ENCODE assay signal across 21 cellular contexts in genomic region chr2:235011929-235012631, GRCh38.
DNase-seq lines count a peak whose midpoint lies in the region; ATAC-seq and TF ChIP-seq lines count a peak whose summit lies in the region.
"Had no signal": no experiment of that assay in that cellular context is flagged by ENCODE, and none has a peak within 500 bp of the region (broad histone marks: within the 10 kb centered on the region; RNA-seq: fewer than 3 reads in every experiment).

No MANE protein-coding gene starts in this region.

- peak overlapping the region; percentile 5 for H3K27ac Mint-ChIP-seq in progenitor cell of endocrine pancreas
- H3K27ac Mint-ChIP-seq: activated CD8-positive, alpha-beta T cell treated with anti-CD3 and anti-CD28 coated beads for 36 hours; dendritic cell treated with granulocyte-macrophage colony-stimulating factor and Interleukin-4, amounts not matched to agents 40 ng/mL and 50 ng/mL, for 4 days; memory B cell had no signal

- H3K27me3 Mint-ChIP-seq in progenitor cell of endocrine pancreas, result no peaks in the 10 kb centered on the region
- H3K27me3 Mint-ChIP-seq: activated CD8-positive, alpha-beta T cell treated with anti-CD3 and anti-CD28 coated beads for 36 hours had no signal

- H3K27ac ChIP-seq in C4-2B (peak overlapping the region; percentile 2; the same call in 1 of the 2 replicates), RWPE1 (peak overlapping the region; percentile 2; the same call in 1 of the 2 replicates), heart right ventricle (no peak overlapping the region)
- H3K27ac ChIP-seq: parathyroid adenoma, vagina had no signal

- H3K4me1 Mint-ChIP-seq in progenitor cell of endocrine pancreas (ENCODE audit: low read depth), result peaks cover 51% of the 10 kb centered on the region

- ATAC-seq in heart right ventricle, result peak in 7 of 8 donors; percentile 22 to 49 (median 38)
- no peak for ATAC-seq in esophagus mucosa
- ATAC-seq: activated CD8-positive, alpha-beta T cell treated with anti-CD3 and anti-CD28 coated beads for 36 hours had no signal

- DNase-seq in RWPE1 (ENCODE audit: low spot score) (no peak), heart right ventricle (no peak), progenitor cell of endocrine pancreas (ENCODE audit: low spot score, unreplicated experiment) (no peak), GM19240 (ENCODE audit: insufficient read length, low spot score) (no peak), NCI-H1417 treated with DMSO at 0.1 percent for 48 hours (lab: John Stamatoyannopoulos, UW) (no peak), NCI-H187 treated with DMSO at 0.1 percent for 48 hours (lab: John Stamatoyannopoulos, UW) (no peak)
- DNase-seq: ACHN; activated CD8-positive, alpha-beta T cell treated with anti-CD3 and anti-CD28 coated beads for 36 hours; activated gamma-delta T cell treated with Interleukin-2 at 50 U/mL for 16 hours; C1 segment of cervical spinal cord; MM.1S; naive B cell; NCI-H1694; NCI-H345; T-helper 9 cell had no signal

- WGBS in heart right ventricle, 2 donors, result 53 to 56% methylated on average over 15 of the region's 15 CpGs

- intact Hi-C loops in heart right ventricle (cut with DNase I), result no loop called here

- CTCF ChIA-PET in RWPE1 (lab: Yijun Ruan, JAX), result no interaction called here

- H3K4me3 Mint-ChIP-seq in progenitor cell of endocrine pancreas (ENCODE audit: low read depth), result no peak overlapping the region
- H3K4me3 Mint-ChIP-seq: activated CD8-positive, alpha-beta T cell treated with anti-CD3 and anti-CD28 coated beads for 36 hours; dendritic cell treated with granulocyte-macrophage colony-stimulating factor and Interleukin-4, amounts not matched to agents 40 ng/mL and 50 ng/mL, for 4 days; memory B cell; naive B cell had no signal

- peaks cover 3 to 44% (median 14%) of the 10 kb centered on the region in 9 donors for H3K4me1 ChIP-seq in heart right ventricle
- H3K4me1 ChIP-seq: parathyroid adenoma had no signal

- no peak overlapping the region for H3K4me3 ChIP-seq in heart right ventricle
- H3K4me3 ChIP-seq: vagina had no signal

- peaks cover 12% of the 10 kb centered on the region for H3K36me3 Mint-ChIP-seq in progenitor cell of endocrine pancreas (ENCODE audit: insufficient read depth)

- TF ChIP-seq CTCF in C4-2B (conservative IDR thresholded peaks at IDR 0.05), result no peak
- TF ChIP-seq CTCF in RWPE1 (conservative IDR thresholded peaks at IDR 0.05; ENCODE audit: low read depth), result no peak
- TF ChIP-seq CTCF in heart right ventricle (IDR thresholded peaks at IDR 0.05), result no peak
- no peak for TF ChIP-seq CTCF in progenitor cell of endocrine pancreas (IDR thresholded peaks at IDR 0.05; ENCODE audit: unreplicated experiment)

- peaks cover 9% of the 10 kb centered on the region for H3K9me3 Mint-ChIP-seq in progenitor cell of endocrine pancreas (ENCODE audit: low read depth)

- H3K9me3 ChIP-seq in heart right ventricle, result peaks cover 0 to 14% (median 3%) of the 10 kb centered on the region in 11 donors

- H3K36me3 ChIP-seq in heart right ventricle, result no peaks in the 10 kb centered on the region
- H3K36me3 ChIP-seq: vagina had no signal

- POLR2A ChIA-PET in RWPE1 (lab: Yijun Ruan, JAX; ENCODE audit: low non-redundant PET), result no interaction called here

- H3K27me3 ChIP-seq in heart right ventricle, result no peaks in the 10 kb centered on the region
- H3K27me3 ChIP-seq: vagina had no signal

Comparison
In these comparisons a context has a peak if more than half of its experiments do, and no peak if none do; other contexts are left out.
1. H3K27ac ChIP-seq: peak in C4-2B (single experiment) and RWPE1 (single experiment); none in heart right ventricle (0 of 10).